In genomic region chr12:91926810-91927209, GRCh38 we compare ENCODE assay signal across 12 cellular contexts.
DNase-seq lines count a peak whose midpoint lies in the region; ATAC-seq and TF ChIP-seq lines count a peak whose summit lies in the region.
"Had no signal": no experiment of that assay in that cellular context is flagged by ENCODE, and none has a peak within 500 bp of the region (broad histone marks: within the 10 kb centered on the region; RNA-seq: fewer than 3 reads in every experiment).

No MANE protein-coding gene starts in this region.

- peaks cover 7 to 16% (median 10%) of the 10 kb centered on the region in 3 donors for H3K4me1 Mint-ChIP-seq in T-cell

- H3K36me3 Mint-ChIP-seq in T-cell = peaks cover 4% of the 10 kb centered on the region

- no peak overlapping the region for H3K27ac Mint-ChIP-seq in T-cell

- no peak overlapping the region for H3K4me3 Mint-ChIP-seq in T-cell
- H3K4me3 Mint-ChIP-seq: immature natural killer cell had no signal

- H3K4me3 ChIP-seq in astrocyte of the cerebellum (ENCODE audit: low read depth, low read length) = no peak overlapping the region
- H3K4me3 ChIP-seq: ovary, SK-N-MC had no signal

- in situ Hi-C loops in astrocyte of the cerebellum (cut with HindIII; ENCODE audit: low sequenced_read_pairs) = no loop called here

- ATAC-seq in T-cell (replicated peaks in 1 of 4) = no peak

- POLR2A ChIA-PET in T-cell (lab: Charles Lee) = no interaction called here

- no peak for TF ChIP-seq CTCF in astrocyte of the cerebellum (IDR thresholded peaks at IDR 0.05; ENCODE audit: low read depth, low read length, missing control alignments)

- DNase-seq in DMS153 treated with DMSO at 0.1 percent for 48 hours (lab: John Stamatoyannopoulos, UW; ENCODE audit: unreplicated experiment) (peak; percentile 91), NCI-H1417 (lab: John Stamatoyannopoulos, UW) (peak in 2 of 3 experiments; percentile 44 to 92), astrocyte of the cerebellum (ENCODE audit: low read depth) (peak; percentile 16), kidney tubule cell (ENCODE audit: low spot score) (peak; percentile 71), NCI-H1048 (lab: John Stamatoyannopoulos, UW) (no peak), T-cell (no peak)
- DNase-seq in activated CD4-positive, alpha-beta T cell treated with anti-CD3 and anti-CD28 coated beads for 1 hour = no peak
- DNase-seq in activated naive CD4-positive, alpha-beta T cell treated with Interleukin-2 at 50 U/mL for 16 hours = no peak
- DNase-seq: cerebellar nuclear complex, immature natural killer cell, ovary had no signal

- H3K9me3 Mint-ChIP-seq in T-cell = peaks cover 0 to 9% (median 4%) of the 10 kb centered on the region in 3 donors

- H3K27me3 Mint-ChIP-seq in T-cell = no peaks in the 10 kb centered on the region

- CTCF ChIA-PET in T-cell (lab: Charles Lee) = interaction anchor here in 1 of 2 donors (0.7 kb wide), 1 partner anchor 131 kb away, joined by 3 read pairs; no protein-coding TSS in a partner anchor

Comparison
In these comparisons a context has a peak if more than half of its experiments do, and no peak if none do; other contexts are left out.
1. DNase-seq: peak in DMS153 treated with DMSO at 0.1 percent for 48 hours (single experiment), NCI-H1417 (2 of 3), astrocyte of the cerebellum (single experiment) and kidney tubule cell (single experiment); none in activated CD4-positive, alpha-beta T cell treated with anti-CD3 and anti-CD28 coated beads for 1 hour (single experiment), NCI-H1048 (single experiment), activated naive CD4-positive, alpha-beta T cell treated with Interleukin-2 at 50 U/mL for 16 hours (single experiment) and T-cell (0 of 34).